In the genomic region with DNA sequence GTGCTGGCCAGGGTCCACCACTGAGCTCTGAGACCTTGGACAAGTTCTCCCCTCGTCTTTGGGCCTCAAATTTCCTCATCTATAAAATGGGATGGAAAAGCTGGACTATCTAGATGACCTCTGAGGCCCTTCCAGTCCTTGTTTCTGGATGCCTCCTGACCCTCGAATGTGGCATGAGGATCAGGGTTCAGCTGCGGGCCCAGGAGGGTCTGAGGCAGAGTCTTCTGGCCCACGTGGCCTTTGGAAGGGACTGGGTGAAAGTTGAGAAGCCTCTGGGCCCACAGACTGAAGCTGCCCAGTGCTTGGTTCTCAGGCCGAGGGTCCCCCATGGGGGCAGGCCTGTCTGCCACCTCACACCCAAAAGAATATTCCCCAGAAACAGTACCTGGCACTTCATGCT, we compare ENCODE assay signal across 22 cellular contexts. TPM values are rescaled to one million over a fixed set of nuclear protein-coding genes. Genes with fewer than 3 reads are reported as not detected.
A peak's percentile ranks its signal among the peaks of the same experiment; 100 is the strongest.
DNase-seq lines count a peak whose midpoint lies in the region; ATAC-seq and TF ChIP-seq lines count a peak whose summit lies in the region.
"Had no signal": no experiment of that assay in that cellular context is flagged by ENCODE, and none has a peak within 500 bp of the region (broad histone marks: within the 10 kb centered on the region; RNA-seq: fewer than 3 reads in every experiment).

No MANE protein-coding gene starts in this region.

- no peak overlapping the region for H3K23ac ChIP-seq in H9 (ENCODE audit: insufficient read length, low read depth, low read length)

- H2BK15ac ChIP-seq in H9 (ENCODE audit: low read depth, low read length) = no peak overlapping the region

- no peak overlapping the region for H4K91ac ChIP-seq in H9 (ENCODE audit: insufficient read length, low read depth, low read length)

- H3K18ac ChIP-seq in H9 (ENCODE audit: insufficient read length, low read depth, low read length) = no peak overlapping the region

- TF ChIP-seq CTCF in H9 (conservative IDR thresholded peaks at IDR 0.05) (no peak), adrenal gland (IDR thresholded peaks at IDR 0.05) (no peak)

- no peak overlapping the region for H2AK5ac ChIP-seq in H9 (ENCODE audit: insufficient read length, low read length)

- peaks cover 2% of the 10 kb centered on the region; the same call in 1 of the 2 replicates for H3K4me1 ChIP-seq in H9 (ENCODE audit: insufficient read depth, low read length)
- peaks cover 44 to 51% of the 10 kb centered on the region in 2 donors for H3K4me1 ChIP-seq in adrenal gland (replicated peaks in 1 of 2)
- peaks cover 56% of the 10 kb centered on the region for H3K4me1 ChIP-seq in muscle layer of colon (ENCODE audit: insufficient read depth, low read length)
- peaks cover 16 to 59% (median 48%) of the 10 kb centered on the region in 5 donors for H3K4me1 ChIP-seq in subcutaneous abdominal adipose tissue (ENCODE audit: control insufficient read depth in 5 of 5, insufficient read depth in 5 of 5, low read length in 5 of 5)

- no peaks in the 10 kb centered on the region for H3K79me1 ChIP-seq in H9 (ENCODE audit: insufficient read depth, low read depth, low read length, poor library complexity, severe bottlenecking)

- H3K4me3 Mint-ChIP-seq in H9 = no peak overlapping the region
- H3K4me3 Mint-ChIP-seq: activated B cell treated with CpG ODN at 0.5 μM for 24 hours; activated naive CD8-positive, alpha-beta T cell treated with anti-CD3 and anti-CD28 coated beads for 36 hours; CD4-positive, CD25-positive, alpha-beta regulatory T cell; central memory CD8-positive, alpha-beta T cell; nephron had no signal

- DNase-seq in H9 = peak; percentile 21
- peak in 1 of 7 donors; percentile 5 for DNase-seq in adrenal gland
- no peak for DNase-seq in NCI-H2029 (lab: John Stamatoyannopoulos, UW)
- DNase-seq in activated CD8-positive, alpha-beta memory T cell treated with anti-CD3 and anti-CD28 coated beads for 24 hours = no peak
- DNase-seq: activated B cell treated with CpG ODN at 0.5 μM for 24 hours; activated CD4-positive, alpha-beta T cell treated with anti-CD3 and anti-CD28 coated beads, Interleukin-2, amount 50 U/mL, for 48 hours; activated naive CD8-positive, alpha-beta T cell treated with anti-CD3 and anti-CD28 coated beads for 36 hours; CD4-positive, CD25-positive, alpha-beta regulatory T cell; foreskin melanocyte; HFFc6; hippocampal formation; MG63; NCI-H2081; NCI-H446 treated with DMSO at 0.1 percent for 48 hours; SHP77; SW 1271; T1000 had no signal

- no peak for TF ChIP-seq POLR2A in adrenal gland (IDR thresholded peaks at IDR 0.05)

- no peak overlapping the region for H3K14ac ChIP-seq in H9 (ENCODE audit: insufficient read depth, low read length)

- H3K9me3 ChIP-seq in H9 (ENCODE audit: control insufficient read depth, low read depth, low read length) (no peaks in the 10 kb centered on the region), adrenal gland (replicated peaks in 1 of 3) (no peaks in the 10 kb centered on the region), muscle layer of colon (ENCODE audit: low read length) (no peaks in the 10 kb centered on the region), subcutaneous abdominal adipose tissue (ENCODE audit: control insufficient read depth in 5 of 5, low read length in 5 of 5) (no peaks in the 10 kb centered on the region)

- H3K27ac ChIP-seq in H9 (ENCODE audit: insufficient read length, low read depth, low read length) = no peak overlapping the region
- peak overlapping the region in 3 of 5 donors; percentile 88 to 94 (median 89) for H3K27ac ChIP-seq in adrenal gland
- peak overlapping the region; percentile 96 for H3K27ac ChIP-seq in muscle layer of colon (ENCODE audit: low read depth, low read length)
- H3K27ac ChIP-seq in subcutaneous abdominal adipose tissue (ENCODE audit: low read depth, low read length) = peak overlapping the region; percentile 91

- H2BK12ac ChIP-seq in H9 (ENCODE audit: insufficient read length, low read depth, low read length) = no peak overlapping the region

- H3K27ac Mint-ChIP-seq in H9 = no peak overlapping the region
- H3K27ac Mint-ChIP-seq: activated B cell treated with CpG ODN at 0.5 μM for 24 hours; activated naive CD8-positive, alpha-beta T cell treated with anti-CD3 and anti-CD28 coated beads for 36 hours had no signal

- WGBS in H9 (ENCODE audit: extremely low coverage, insufficient read length, low lambda C conversion rate) = no CpG with 5 or more reads among the region's 5 CpGs
- 83 to 95% (median 88%) methylated on average over 3 to 5 of the region's 5 CpGs for WGBS in adrenal gland, 4 donors

- H3K36me3 ChIP-seq in adrenal gland (replicated peaks in 1 of 2) = peaks cover 0 to 9% of the 10 kb centered on the region in 2 donors
- peaks cover 47% of the 10 kb centered on the region for H3K36me3 ChIP-seq in muscle layer of colon (ENCODE audit: insufficient read depth, low read length)
- peaks cover 0 to 34% (median 19%) of the 10 kb centered on the region in 5 donors for H3K36me3 ChIP-seq in subcutaneous abdominal adipose tissue (ENCODE audit: control insufficient read depth in 5 of 5, insufficient read depth in 5 of 5, low read length in 5 of 5)

- H4K20me1 ChIP-seq in H9 (ENCODE audit: control insufficient read depth, insufficient read depth, insufficient read length) = no peaks in the 10 kb centered on the region

- H3K36me3 Mint-ChIP-seq in H9 (ENCODE audit: insufficient read depth in 1 of 3, low read depth in 3 of 3) = peaks cover 2 to 9% (median 9%) of the 10 kb centered on the region in 3 experiments; a peak in 3 of 7 replicates
- H3K36me3 Mint-ChIP-seq: activated naive CD8-positive, alpha-beta T cell treated with anti-CD3 and anti-CD28 coated beads for 36 hours; CD4-positive, CD25-positive, alpha-beta regulatory T cell had no signal

- H2AFZ ChIP-seq in H9 (ENCODE audit: low read length) = no peak overlapping the region

- no peak overlapping the region for H3K9ac ChIP-seq in H9 (ENCODE audit: extremely low read depth, insufficient read length, low read length)
- no peak overlapping the region for H3K9ac ChIP-seq in muscle layer of colon (ENCODE audit: low read length)
- H3K9ac ChIP-seq in subcutaneous abdominal adipose tissue (ENCODE audit: low read length in 5 of 5) = no peak overlapping the region

- no peaks in the 10 kb centered on the region for H3K9me3 Mint-ChIP-seq in H9
- H3K9me3 Mint-ChIP-seq: activated B cell treated with CpG ODN at 0.5 μM for 24 hours; activated naive CD8-positive, alpha-beta T cell treated with anti-CD3 and anti-CD28 coated beads for 36 hours; CD4-positive, CD25-positive, alpha-beta regulatory T cell; central memory CD8-positive, alpha-beta T cell; HFFc6; nephron had no signal

- no peaks in the 10 kb centered on the region for H3K23me2 ChIP-seq in H9 (ENCODE audit: insufficient read length, low read depth, low read length, poor library complexity, severe bottlenecking)

- no peak overlapping the region for H2BK5ac ChIP-seq in H9 (ENCODE audit: insufficient read length, low read length)

- H4K8ac ChIP-seq in H9 (replicated peaks; ENCODE audit: insufficient read length, low read depth, low read length) = no peak overlapping the region

- peaks cover 42 to 49% of the 10 kb centered on the region in 2 experiments for H3K4me1 Mint-ChIP-seq in H9
- H3K4me1 Mint-ChIP-seq: central memory CD8-positive, alpha-beta T cell had no signal

- H2BK20ac ChIP-seq in H9 (ENCODE audit: low read depth, low read length, poor library complexity, severe bottlenecking) = no peak overlapping the region

- peaks cover 33% of the 10 kb centered on the region for H3K27me3 Mint-ChIP-seq in H9 (ENCODE audit: low read depth)

- H3K27me3 ChIP-seq in H9 (ENCODE audit: insufficient read depth, low read length) (no peaks in the 10 kb centered on the region; the same call in 1 of the 2 replicates), adrenal gland (no peaks in the 10 kb centered on the region), muscle layer of colon (ENCODE audit: control insufficient read depth in 1 of 2, insufficient read depth in 2 of 2, low read length in 2 of 2) (no peaks in the 10 kb centered on the region), subcutaneous abdominal adipose tissue (ENCODE audit: control insufficient read depth in 5 of 5, insufficient read depth in 4 of 5, low read length in 5 of 5) (no peaks in the 10 kb centered on the region)
- H3K27me3 ChIP-seq: MG63 had no signal

- H3K4me3 ChIP-seq in adrenal gland = no peak overlapping the region
- no peak overlapping the region for H3K4me3 ChIP-seq in muscle layer of colon (ENCODE audit: low read depth in 1 of 2, low read length in 2 of 2)
- no peak overlapping the region for H3K4me3 ChIP-seq in subcutaneous abdominal adipose tissue (ENCODE audit: low read depth in 1 of 5, low read length in 5 of 5)
- H3K4me3 ChIP-seq: MG63 had no signal

- intact Hi-C loops in adrenal gland (cut with DNase I) = loop anchor here in 1 of 2 donors (10.0 kb wide), 1 partner anchor 248 kb away; no protein-coding TSS in a partner anchor

- H2BK120ac ChIP-seq in H9 (ENCODE audit: low read depth, low read length, poor library complexity, severe bottlenecking) = no peak overlapping the region

- no peaks in the 10 kb centered on the region for H3K79me2 ChIP-seq in H9 (ENCODE audit: insufficient read depth, low read length)

- no peak overlapping the region for H3T11ph ChIP-seq in H9 (ENCODE audit: low read length)

- no peak overlapping the region for H3K4me2 ChIP-seq in H9 (ENCODE audit: insufficient read depth, insufficient read length, low read length)

- ATAC-seq in HG03095 (IDR thresholded peaks at IDR 0.05; ENCODE audit: unreplicated experiment) = no peak

- no peak overlapping the region for H3K56ac ChIP-seq in H9 (ENCODE audit: insufficient read length, low read depth, low read length)

- H4K5ac ChIP-seq in H9 (ENCODE audit: insufficient read length, low read depth, low read length) = no peak overlapping the region

- no peak overlapping the region for H3K4ac ChIP-seq in H9 (ENCODE audit: low read depth, low read length)

RNA-seq across cellular contexts. Expression of gene MRPS23, which starts 16.9 kb away (rescaled TPM):
- total RNA-seq in H9 (2021) = 62.0 and 65.9 TPM in 2 replicates
- total RNA-seq in adrenal gland = 10 to 100 TPM in 7 of 8 donors, 1 to 10 TPM in 1; 8.5 to 52.2 (median 36.6) TPM
- 10 to 100 TPM; 10.3 to 70.4 (median 10.8) TPM for polyA plus RNA-seq in adrenal gland
